Comparison of ENCODE assay signal across 11 cellular contexts in genomic region chr18:22711381-22711717, GRCh38.
DNase-seq lines count a peak whose midpoint lies in the region; ATAC-seq and TF ChIP-seq lines count a peak whose summit lies in the region.
"Had no signal": no experiment of that assay in that cellular context is flagged by ENCODE, and none has a peak within 500 bp of the region (broad histone marks: within the 10 kb centered on the region; RNA-seq: fewer than 3 reads in every experiment).

No MANE protein-coding gene starts in this region.

- H3K36me3 ChIP-seq in left ventricle myocardium inferior (no peaks in the 10 kb centered on the region), muscle layer of duodenum (ENCODE audit: control insufficient read depth in 1 of 2, insufficient read depth in 2 of 2, low read length in 2 of 2) (no peaks in the 10 kb centered on the region), urinary bladder (ENCODE audit: insufficient read depth) (no peaks in the 10 kb centered on the region)

- H3K4me1 ChIP-seq in left ventricle myocardium inferior, result peaks cover 42% of the 10 kb centered on the region
- H3K4me1 ChIP-seq in muscle layer of duodenum (ENCODE audit: control insufficient read depth in 1 of 2, insufficient read depth in 2 of 2, low read length in 2 of 2), result peaks cover 4 to 9% of the 10 kb centered on the region in 2 donors
- H3K4me1 ChIP-seq in urinary bladder (ENCODE audit: insufficient read depth), result no peaks in the 10 kb centered on the region

- H3K27ac Mint-ChIP-seq in naive thymus-derived CD8-positive, alpha-beta T cell, result no peak overlapping the region
- H3K27ac Mint-ChIP-seq: T-helper 17 cell had no signal

- H3K27ac ChIP-seq in left ventricle myocardium inferior (replicated peaks) (peak overlapping the region; percentile 58), epithelial cell of prostate (peak overlapping the region; percentile 49), muscle layer of duodenum (ENCODE audit: low read length) (peak overlapping the region; percentile 76), urinary bladder (ENCODE audit: low read depth) (no peak overlapping the region)

- H3K4me3 Mint-ChIP-seq in naive thymus-derived CD8-positive, alpha-beta T cell, result no peak overlapping the region
- H3K4me3 Mint-ChIP-seq: stimulated activated naive CD8-positive, alpha-beta T cell treated with anti-CD3 and anti-CD28 coated beads, Interleukin-15, amount 100 ng/mL, for 72 hours; T-helper 17 cell had no signal

- intact Hi-C loops in left ventricle myocardium inferior (cut with micrococcal nuclease) (no loop called here), cardiac septum (cut with DNase I) (no loop called here)

- TF ChIP-seq CTCF in left ventricle myocardium inferior (IDR thresholded peaks at IDR 0.05; ENCODE audit: borderline replicate concordance), result no peak

- H3K27me3 ChIP-seq in left ventricle myocardium inferior (ENCODE audit: low read depth), result no peaks in the 10 kb centered on the region
- H3K27me3 ChIP-seq in muscle layer of duodenum (ENCODE audit: low read depth, low read length), result no peaks in the 10 kb centered on the region

- H3K27me3 Mint-ChIP-seq in naive thymus-derived CD8-positive, alpha-beta T cell, result peaks cover 0 to 9% (median 3%) of the 10 kb centered on the region in 5 donors
- H3K27me3 Mint-ChIP-seq: stimulated activated naive CD8-positive, alpha-beta T cell treated with anti-CD3 and anti-CD28 coated beads, Interleukin-15, amount 100 ng/mL, for 72 hours had no signal

- DNase-seq in left ventricle myocardium inferior (no peak), cardiac septum (ENCODE audit: low spot score) (no peak), epithelial cell of prostate (ENCODE audit: low read depth, low spot score) (peak; percentile 62)
- no peak for DNase-seq in stimulated activated CD8-positive, alpha-beta memory T cell treated with anti-CD3 and anti-CD28 coated beads, Interleukin-4, amount 100 ng/mL, for 48 hours
- no peak for DNase-seq in naive thymus-derived CD8-positive, alpha-beta T cell
- DNase-seq: NK-92 treated with Interleukin-12 subunit alpha and Interleukin-12 subunit beta, amount 100 ng/mL, for 24 hours; stimulated activated naive CD8-positive, alpha-beta T cell treated with anti-CD3 and anti-CD28 coated beads, Interleukin-15, amount 100 ng/mL, for 72 hours; T-helper 17 cell had no signal

- POLR2A ChIA-PET in naive thymus-derived CD8-positive, alpha-beta T cell (lab: Charles Lee), result no interaction called here

- 55% methylated on average over 3 of the region's 3 CpGs for WGBS in urinary bladder

- no peaks in the 10 kb centered on the region for H3K9me3 ChIP-seq in left ventricle myocardium inferior (replicated peaks)
- no peaks in the 10 kb centered on the region for H3K9me3 ChIP-seq in muscle layer of duodenum (ENCODE audit: control insufficient read depth in 1 of 2, low read length in 2 of 2)

- no peaks in the 10 kb centered on the region for H3K9me3 Mint-ChIP-seq in naive thymus-derived CD8-positive, alpha-beta T cell
- H3K9me3 Mint-ChIP-seq: stimulated activated naive CD8-positive, alpha-beta T cell treated with anti-CD3 and anti-CD28 coated beads, Interleukin-15, amount 100 ng/mL, for 72 hours had no signal

- no peaks in the 10 kb centered on the region for H3K36me3 Mint-ChIP-seq in naive thymus-derived CD8-positive, alpha-beta T cell

- H3K4me3 ChIP-seq in left ventricle myocardium inferior (peak overlapping the region; percentile 61), muscle layer of duodenum (ENCODE audit: low read depth in 1 of 2, low read length in 2 of 2) (peak overlapping the region; percentile 42 to 51), urinary bladder (ENCODE audit: low read depth, low read length) (peak overlapping the region; percentile 47)

- no peak for ATAC-seq in naive thymus-derived CD8-positive, alpha-beta T cell
- ATAC-seq in GM19452 (IDR thresholded peaks at IDR 0.05; ENCODE audit: unreplicated experiment), result no peak
- ATAC-seq: stimulated activated naive CD8-positive, alpha-beta T cell treated with anti-CD3 and anti-CD28 coated beads, Interleukin-15, amount 100 ng/mL, for 72 hours; T-helper 17 cell had no signal

- H3K4me1 Mint-ChIP-seq in naive thymus-derived CD8-positive, alpha-beta T cell, result no peaks in the 10 kb centered on the region
- H3K4me1 Mint-ChIP-seq: T-helper 17 cell had no signal
